Comparison of ENCODE assay signal across 9 cellular contexts in the genomic region with DNA sequence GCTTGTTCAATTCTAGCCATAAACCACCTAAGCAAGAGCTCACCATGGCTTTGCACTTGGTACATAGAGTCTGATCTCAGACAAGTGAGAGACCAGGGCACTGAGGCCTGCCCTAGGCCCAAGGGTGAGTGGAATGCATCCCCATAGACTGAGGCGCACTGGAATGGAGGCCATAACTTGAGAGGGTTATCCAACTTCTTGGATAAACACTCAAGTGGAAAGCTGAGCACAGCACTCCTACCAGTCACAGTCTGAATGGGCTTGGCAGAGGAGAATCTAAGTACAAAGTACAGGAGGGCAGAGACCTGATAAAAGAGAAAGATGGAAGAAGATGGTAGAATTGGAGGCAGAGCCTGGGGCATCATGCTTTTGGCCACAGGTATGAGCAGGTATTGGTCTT. TPM values are rescaled to one million over a fixed set of nuclear protein-coding genes. Genes with fewer than 3 reads are reported as not detected.
DNase-seq lines count a peak whose midpoint lies in the region; ATAC-seq and TF ChIP-seq lines count a peak whose summit lies in the region.
"Had no signal": no experiment of that assay in that cellular context is flagged by ENCODE, and none has a peak within 500 bp of the region (broad histone marks: within the 10 kb centered on the region; RNA-seq: fewer than 3 reads in every experiment).

No MANE protein-coding gene starts in this region.

- H3K23ac ChIP-seq in trophoblast cell (ENCODE audit: low read length) = no peak overlapping the region

- peak overlapping the region; percentile 55 for H2BK12ac ChIP-seq in trophoblast cell (ENCODE audit: low read length)

- no peaks in the 10 kb centered on the region for H4K20me1 ChIP-seq in PC-3 (ENCODE audit: low read length)

- no peak overlapping the region for H3K14ac ChIP-seq in trophoblast cell (ENCODE audit: low read length)

- H3K4ac ChIP-seq in trophoblast cell (ENCODE audit: low read depth, low read length) = no peak overlapping the region

- ATAC-seq in CD4-positive, CD25-positive, alpha-beta regulatory T cell (ENCODE audit: low read depth in 2 of 2) = no peak
- no peak for ATAC-seq in PC-3
- ATAC-seq in effector memory CD8-positive, alpha-beta T cell (replicated peaks) = no peak
- no peak for ATAC-seq in GM21717 (IDR thresholded peaks at IDR 0.05; ENCODE audit: unreplicated experiment)

- peaks cover 39% of the 10 kb centered on the region for H3K36me3 Mint-ChIP-seq in CD4-positive, CD25-positive, alpha-beta regulatory T cell
- H3K36me3 Mint-ChIP-seq in effector memory CD8-positive, alpha-beta T cell (ENCODE audit: insufficient read depth) = peaks cover 83% of the 10 kb centered on the region

- H3K9me3 ChIP-seq in CD4-positive, CD25-positive, alpha-beta regulatory T cell (ENCODE audit: control insufficient read depth in 2 of 2, low read length in 2 of 2) = no peaks in the 10 kb centered on the region
- H3K9me3 ChIP-seq in PC-3 (ENCODE audit: low read length) (no peaks in the 10 kb centered on the region), trophoblast cell (ENCODE audit: insufficient read depth, low read depth, low read length) (no peaks in the 10 kb centered on the region)

- no peaks in the 10 kb centered on the region for H3K27me3 ChIP-seq in CD4-positive, CD25-positive, alpha-beta regulatory T cell (ENCODE audit: control insufficient read depth, insufficient read depth, low read length)
- H3K27me3 ChIP-seq in PC-3 (ENCODE audit: low read length) (no peaks in the 10 kb centered on the region), trophoblast cell (ENCODE audit: insufficient read depth, low read length) (no peaks in the 10 kb centered on the region)

- H3K79me2 ChIP-seq in PC-3 (ENCODE audit: low read length) (peaks cover 12% of the 10 kb centered on the region), trophoblast cell (ENCODE audit: control insufficient read depth, insufficient read depth, low read length, poor library complexity) (no peaks in the 10 kb centered on the region)

- CTCF ChIA-PET in PC-3 (lab: Charles Lee) = no interaction called here

- BruUV-seq in PC-3 (replicated peaks; lab: Mats Ljungman, UMichigan) = no TSS peak

- H3K4me2 ChIP-seq in PC-3 (ENCODE audit: low read length) (no peak overlapping the region), trophoblast cell (ENCODE audit: low read length) (no peak overlapping the region)

- H3K4me1 Mint-ChIP-seq in CD4-positive, CD25-positive, alpha-beta regulatory T cell = peaks cover 25 to 45% (median 38%) of the 10 kb centered on the region in 4 donors
- peaks cover 30 to 54% of the 10 kb centered on the region in 2 donors for H3K4me1 Mint-ChIP-seq in effector memory CD8-positive, alpha-beta T cell (ENCODE audit: low read depth in 2 of 2)

- H3K27me3 Mint-ChIP-seq in CD4-positive, CD25-positive, alpha-beta regulatory T cell = no peaks in the 10 kb centered on the region
- H3K27me3 Mint-ChIP-seq in effector memory CD8-positive, alpha-beta T cell = no peaks in the 10 kb centered on the region

- H3K9ac ChIP-seq in PC-3 (ENCODE audit: low read length) (no peak overlapping the region), trophoblast cell (ENCODE audit: low read length) (no peak overlapping the region)

- no peak overlapping the region for H3K4me3 Mint-ChIP-seq in CD4-positive, CD25-positive, alpha-beta regulatory T cell
- H3K4me3 Mint-ChIP-seq in effector memory CD8-positive, alpha-beta T cell = no peak overlapping the region

- peaks cover 21% of the 10 kb centered on the region for H3F3A ChIP-seq in PC-3 (ENCODE audit: low read length, unreplicated experiment)

- peak overlapping the region; percentile 50 to 81 (median 61) for H3K27ac Mint-ChIP-seq in CD4-positive, CD25-positive, alpha-beta regulatory T cell
- peak overlapping the region; percentile 30 to 98 for H3K27ac Mint-ChIP-seq in effector memory CD8-positive, alpha-beta T cell

- H3K9me3 Mint-ChIP-seq in CD4-positive, CD25-positive, alpha-beta regulatory T cell = no peaks in the 10 kb centered on the region
- no peaks in the 10 kb centered on the region for H3K9me3 Mint-ChIP-seq in effector memory CD8-positive, alpha-beta T cell

- no peak overlapping the region for H3K4me3 ChIP-seq in CD4-positive, CD25-positive, alpha-beta regulatory T cell (ENCODE audit: low read depth, low read length)
- H3K4me3 ChIP-seq in PC-3 (ENCODE audit: low read length) (no peak overlapping the region), trophoblast cell (ENCODE audit: low read depth, low read length) (no peak overlapping the region)

- no peak overlapping the region for H4K8ac ChIP-seq in trophoblast cell (ENCODE audit: low read depth, low read length)

- no peak overlapping the region for H2BK5ac ChIP-seq in trophoblast cell (ENCODE audit: low read depth, low read length, poor library complexity)

- peaks cover 7% of the 10 kb centered on the region for H3K79me1 ChIP-seq in trophoblast cell (ENCODE audit: low read length)

- H4K12ac ChIP-seq in trophoblast cell (ENCODE audit: low read depth, low read length) = no peak overlapping the region

- peak overlapping the region; percentile 9 for H2AK5ac ChIP-seq in trophoblast cell (ENCODE audit: low read length)

- H3K18ac ChIP-seq in trophoblast cell (ENCODE audit: low read length) = no peak overlapping the region

- H2BK120ac ChIP-seq in trophoblast cell (ENCODE audit: insufficient read depth, low read length, poor library complexity) = no peak overlapping the region

- peaks cover 76% of the 10 kb centered on the region for H3K36me3 ChIP-seq in CD4-positive, CD25-positive, alpha-beta regulatory T cell (ENCODE audit: control insufficient read depth, insufficient read depth, low read length)
- peaks cover 4% of the 10 kb centered on the region; the same call in 1 of the 2 replicates for H3K36me3 ChIP-seq in PC-3 (ENCODE audit: low read depth, low read length)
- H3K36me3 ChIP-seq in trophoblast cell (ENCODE audit: control insufficient read depth in 1 of 2, insufficient read depth in 2 of 2, low read length in 2 of 2) = no peaks in the 10 kb centered on the region

- H2AFZ ChIP-seq in PC-3 (ENCODE audit: low read length) (no peak overlapping the region), trophoblast cell (ENCODE audit: insufficient read depth, low read length, poor library complexity) (no peak overlapping the region)

- DNase-seq in CD4-positive, CD25-positive, alpha-beta regulatory T cell = no peak
- no peak for DNase-seq in PC-3
- no peak for DNase-seq in effector memory CD8-positive, alpha-beta T cell
- DNase-seq in trophoblast cell = no peak
- no peak for DNase-seq in Kasumi-1 (lab: John Stamatoyannopoulos, UW)
- no peak for DNase-seq in stimulated activated CD8-positive, alpha-beta memory T cell treated with anti-CD3 and anti-CD28 coated beads, Interleukin-4, amount 100 ng/mL, for 48 hours
- no peak for DNase-seq in KG1 (lab: John Stamatoyannopoulos, UW)
- DNase-seq: islet precursor cell had no signal

- TF ChIP-seq CTCF in PC-3 (conservative IDR thresholded peaks at IDR 0.05; ENCODE audit: low read depth, low read length) = no peak

- H4K91ac ChIP-seq in trophoblast cell (ENCODE audit: low read depth, low read length) = no peak overlapping the region

- no peaks in the 10 kb centered on the region for H3K9me2 ChIP-seq in PC-3 (replicated peaks; ENCODE audit: low read length)

- H3K27ac ChIP-seq in CD4-positive, CD25-positive, alpha-beta regulatory T cell (ENCODE audit: insufficient read depth, low read length, poor library complexity, severe bottlenecking) = peak overlapping the region; percentile 76
- H3K27ac ChIP-seq in PC-3 (ENCODE audit: low read length) (peak overlapping the region; percentile 89), trophoblast cell (ENCODE audit: low read depth, low read length) (no peak overlapping the region)

- WGBS in trophoblast cell (ENCODE audit: extremely low coverage, insufficient coverage, insufficient read length) = no CpG with 5 or more reads among the region's 1 CpG

- intact Hi-C loops in PC-3 (cut with micrococcal nuclease) = loop anchor here (10.0 kb wide), 1 partner anchor 188 kb away; a partner anchor contains a TSS

- POLR2A ChIA-PET in PC-3 (lab: Charles Lee; ENCODE audit: unreplicated experiment) = no interaction called here

- peaks cover 25% of the 10 kb centered on the region for H3K4me1 ChIP-seq in CD4-positive, CD25-positive, alpha-beta regulatory T cell (ENCODE audit: control insufficient read depth, insufficient read depth, low read length, poor library complexity, severe bottlenecking)
- H3K4me1 ChIP-seq in PC-3 (ENCODE audit: insufficient read depth, low read length) = peaks cover 48% of the 10 kb centered on the region
- peaks cover 5 to 14% of the 10 kb centered on the region in 2 experiments for H3K4me1 ChIP-seq in trophoblast cell (ENCODE audit: control insufficient read depth in 1 of 2, insufficient read depth in 2 of 2, low read length in 2 of 2)

RNA-seq across cellular contexts. Expression of a gene that starts 30.4 kb away (rescaled TPM):
- total RNA-seq in CD4-positive, CD25-positive, alpha-beta regulatory T cell = 15.1 TPM
- polyA plus RNA-seq in CD4-positive, CD25-positive, alpha-beta regulatory T cell = 1 to 10 TPM; 4.4 to 7.1 (median 5.6) TPM
- 1.3 and 4.2 TPM in 2 replicates for total RNA-seq in PC-3 (2014; rRNA removed)
- 0.24 and 0.29 TPM in 2 replicates for polyA plus RNA-seq in trophoblast cell (2013)

RNA-seq across cellular contexts. Expression of a gene that starts 36.6 kb away (rescaled TPM):
- total RNA-seq in CD4-positive, CD25-positive, alpha-beta regulatory T cell = 306 TPM
- polyA plus RNA-seq in CD4-positive, CD25-positive, alpha-beta regulatory T cell = 100 to 1,000 TPM; 118 to 159 (median 132) TPM
- 32.1 and 33.5 TPM in 2 replicates for total RNA-seq in PC-3 (2014; rRNA removed)
- 14.5 TPM in 2 replicates for polyA plus RNA-seq in trophoblast cell (2013)
